10 cellular contexts compared by ENCODE assay signal in the genomic region with DNA sequence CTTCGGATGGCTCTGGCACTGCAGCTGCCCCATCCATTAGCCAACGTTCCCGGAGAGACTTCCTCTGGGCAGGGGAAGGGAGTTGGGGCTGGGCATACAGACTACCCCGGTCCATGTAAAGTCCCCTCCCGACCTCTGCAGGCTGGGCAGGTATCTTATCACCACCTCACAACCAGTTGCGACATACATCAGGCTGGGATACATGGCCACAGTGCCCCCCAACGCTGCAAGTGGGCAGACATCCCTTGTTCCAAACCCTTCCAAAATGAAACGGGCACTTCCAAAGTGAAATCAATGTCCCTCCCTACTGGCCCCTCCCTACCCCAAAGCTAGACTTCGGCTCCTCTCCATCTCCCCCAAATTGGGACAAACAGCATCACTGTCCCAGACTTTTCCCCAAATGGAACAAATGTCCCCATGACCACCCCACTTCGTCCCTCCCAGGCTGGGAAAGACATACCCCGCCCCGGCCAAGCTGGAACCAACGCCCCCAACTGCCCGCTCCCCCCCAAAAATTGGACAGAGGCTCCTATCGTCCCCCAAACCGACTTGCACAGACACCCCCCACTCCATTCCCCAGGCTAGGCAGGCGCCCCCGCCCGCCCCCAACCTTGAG. TPM values are rescaled to one million over a fixed set of nuclear protein-coding genes. Genes with fewer than 3 reads are reported as not detected.
DNase-seq lines count a peak whose midpoint lies in the region; ATAC-seq and TF ChIP-seq lines count a peak whose summit lies in the region.
"Had no signal": no experiment of that assay in that cellular context is flagged by ENCODE, and none has a peak within 500 bp of the region (broad histone marks: within the 10 kb centered on the region; RNA-seq: fewer than 3 reads in every experiment).

No MANE protein-coding gene starts in this region.

- H3K4me3 ChIP-seq in iPS DF 6.9 (ENCODE audit: low read length) (peak overlapping the region; percentile 61; the same call in 1 of the 2 replicates), suprapubic skin (peak overlapping the region; percentile 45)

- H3K4me1 ChIP-seq in iPS DF 6.9 (ENCODE audit: control insufficient read depth, insufficient read depth, low read length) (peaks cover 2% of the 10 kb centered on the region; the same call in 1 of the 2 replicates), suprapubic skin (peaks cover 15% of the 10 kb centered on the region)

- no CpG with 5 or more reads among the region's 19 CpGs for WGBS in iPS DF 6.9 (ENCODE audit: insufficient coverage, insufficient read length)
- WGBS in suprapubic skin: 25% methylated on average over 6 of the region's 19 CpGs

- H3K27me3 Mint-ChIP-seq in activated CD4-positive, alpha-beta memory T cell treated with anti-CD3 and anti-CD28 coated beads for 36 hours: peaks cover 13% of the 10 kb centered on the region
- H3K27me3 Mint-ChIP-seq in activated CD4-positive, alpha-beta memory T cell treated with anti-CD3 and anti-CD28 coated beads, Interleukin-2, amount 10 ng/mL, durations not matched to agents 7 days and 5 days: peaks cover 34% of the 10 kb centered on the region
- peaks cover 19 to 31% of the 10 kb centered on the region in 2 donors for H3K27me3 Mint-ChIP-seq in T-cell

- H3K27ac Mint-ChIP-seq in activated CD4-positive, alpha-beta memory T cell treated with anti-CD3 and anti-CD28 coated beads for 36 hours: no peak overlapping the region
- H3K27ac Mint-ChIP-seq in activated CD4-positive, alpha-beta memory T cell treated with anti-CD3 and anti-CD28 coated beads, Interleukin-2, amount 10 ng/mL, durations not matched to agents 7 days and 5 days: no peak overlapping the region
- H3K27ac Mint-ChIP-seq in T-cell: no peak overlapping the region

- H3K36me3 ChIP-seq in iPS DF 6.9 (ENCODE audit: control insufficient read depth, insufficient read depth, low read length) (no peaks in the 10 kb centered on the region), suprapubic skin (no peaks in the 10 kb centered on the region)
- H3K36me3 ChIP-seq: colonic mucosa had no signal

- H3K9me3 ChIP-seq in iPS DF 6.9 (ENCODE audit: control insufficient read depth, insufficient read depth, low read length): no peaks in the 10 kb centered on the region
- H3K9me3 ChIP-seq in suprapubic skin: no peaks in the 10 kb centered on the region
- H3K9me3 ChIP-seq: colonic mucosa had no signal

- TF ChIP-seq POLR2A in suprapubic skin (IDR thresholded peaks at IDR 0.05): no peak

- no peak overlapping the region for H3K27ac ChIP-seq in iPS DF 6.9 (ENCODE audit: low read length)
- no peak overlapping the region for H3K27ac ChIP-seq in suprapubic skin
- H3K27ac ChIP-seq: colonic mucosa had no signal

- no peak for ATAC-seq in T-cell (replicated peaks in 1 of 4)
- no peak for ATAC-seq in GM18870 (IDR thresholded peaks at IDR 0.05; ENCODE audit: unreplicated experiment)
- ATAC-seq in HG02840 (IDR thresholded peaks at IDR 0.05; ENCODE audit: low FRiP score, unreplicated experiment): no peak

- no peak for TF ChIP-seq EP300 in suprapubic skin (IDR thresholded peaks at IDR 0.05)

- peaks cover 7% of the 10 kb centered on the region for H3K9me3 Mint-ChIP-seq in activated CD4-positive, alpha-beta memory T cell treated with anti-CD3 and anti-CD28 coated beads for 36 hours
- no peaks in the 10 kb centered on the region for H3K9me3 Mint-ChIP-seq in activated CD4-positive, alpha-beta memory T cell treated with anti-CD3 and anti-CD28 coated beads, Interleukin-2, amount 10 ng/mL, durations not matched to agents 7 days and 5 days
- H3K9me3 Mint-ChIP-seq in T-cell: no peaks in the 10 kb centered on the region

- H3K36me3 Mint-ChIP-seq in activated CD4-positive, alpha-beta memory T cell treated with anti-CD3 and anti-CD28 coated beads for 36 hours: peaks cover 12% of the 10 kb centered on the region
- H3K36me3 Mint-ChIP-seq in activated CD4-positive, alpha-beta memory T cell treated with anti-CD3 and anti-CD28 coated beads, Interleukin-2, amount 10 ng/mL, durations not matched to agents 7 days and 5 days (ENCODE audit: low read depth): peaks cover 14% of the 10 kb centered on the region
- peaks cover 11% of the 10 kb centered on the region for H3K36me3 Mint-ChIP-seq in T-cell

- TF ChIP-seq CTCF in suprapubic skin (IDR thresholded peaks at IDR 0.05): no peak

- H3K4me3 Mint-ChIP-seq in activated CD4-positive, alpha-beta memory T cell treated with anti-CD3 and anti-CD28 coated beads for 36 hours: peak overlapping the region; percentile 23
- H3K4me3 Mint-ChIP-seq in activated CD4-positive, alpha-beta memory T cell treated with anti-CD3 and anti-CD28 coated beads, Interleukin-2, amount 10 ng/mL, durations not matched to agents 7 days and 5 days: no peak overlapping the region
- H3K4me3 Mint-ChIP-seq in T-cell: peak overlapping the region; percentile 31 to 75 (median 41)

- POLR2A ChIA-PET in activated CD4-positive, alpha-beta memory T cell treated with anti-CD3 and anti-CD28 coated beads for 36 hours (lab: Charles Lee): no interaction called here
- POLR2A ChIA-PET in activated CD4-positive, alpha-beta memory T cell treated with anti-CD3 and anti-CD28 coated beads, Interleukin-2, amount 10 ng/mL, durations not matched to agents 7 days and 5 days (lab: Charles Lee): interaction anchor here (0.9 to 1.6 kb wide), 4 partner anchors 9 to 69 kb away, joined by 3 to 4 read pairs (median 3); partner anchors contain the start of gene RFX1
- POLR2A ChIA-PET in T-cell (lab: Charles Lee): no interaction called here

- intact Hi-C loops in activated CD4-positive, alpha-beta memory T cell treated with anti-CD3 and anti-CD28 coated beads for 36 hours (cut with micrococcal nuclease): loop anchor here (5.0 kb wide), 1 partner anchor 155 kb away; no protein-coding TSS in a partner anchor

- peaks cover 15% of the 10 kb centered on the region for H3K4me1 Mint-ChIP-seq in activated CD4-positive, alpha-beta memory T cell treated with anti-CD3 and anti-CD28 coated beads for 36 hours (ENCODE audit: low read depth)
- peaks cover 14% of the 10 kb centered on the region for H3K4me1 Mint-ChIP-seq in activated CD4-positive, alpha-beta memory T cell treated with anti-CD3 and anti-CD28 coated beads, Interleukin-2, amount 10 ng/mL, durations not matched to agents 7 days and 5 days
- peaks cover 14 to 32% (median 23%) of the 10 kb centered on the region in 3 donors for H3K4me1 Mint-ChIP-seq in T-cell

- DNase-seq in activated CD4-positive, alpha-beta memory T cell treated with anti-CD3 and anti-CD28 coated beads for 36 hours: no peak
- no peak for DNase-seq in activated CD4-positive, alpha-beta memory T cell treated with anti-CD3 and anti-CD28 coated beads, Interleukin-2, amount 10 ng/mL, durations not matched to agents 7 days and 5 days
- DNase-seq in T-cell: no peak
- no peak for DNase-seq in iPS DF 6.9 (ENCODE audit: low read depth, low spot score)
- DNase-seq in suprapubic skin (ENCODE audit: low spot score in 2 of 2): no peak
- DNase-seq in NCI-H128 (lab: John Stamatoyannopoulos, UW; ENCODE audit: unreplicated experiment): no peak
- DNase-seq: colonic mucosa had no signal

- H3K27me3 ChIP-seq in iPS DF 6.9 (ENCODE audit: control insufficient read depth, insufficient read depth, low read length) (peaks cover 6% of the 10 kb centered on the region; the same call in 1 of the 2 replicates), suprapubic skin (peaks cover 37% of the 10 kb centered on the region)

- CTCF ChIA-PET in activated CD4-positive, alpha-beta memory T cell treated with anti-CD3 and anti-CD28 coated beads for 36 hours (lab: Charles Lee): interaction anchor here (0.7 to 5.6 kb wide), 8 partner anchors 10 to 1295 kb away, joined by 3 to 99 read pairs (median 5); partner anchors contain the start of genes ASF1B, MISP3 and NANOS3
- CTCF ChIA-PET in activated CD4-positive, alpha-beta memory T cell treated with anti-CD3 and anti-CD28 coated beads, Interleukin-2, amount 10 ng/mL, durations not matched to agents 7 days and 5 days (lab: Charles Lee): interaction anchor here (0.8 to 6.1 kb wide), 5 partner anchors 7 to 178 kb away, joined by 5 to 86 read pairs (median 6); partner anchors contain the start of gene MISP3
- CTCF ChIA-PET in T-cell (lab: Charles Lee): interaction anchor here (0.5 to 0.6 kb wide), 4 partner anchors 53 to 272 kb away, joined by 3 to 6 read pairs (median 4); no protein-coding TSS in a partner anchor

RNA-seq across cellular contexts. Expression of gene PALM3, which starts 5.0 kb away (rescaled TPM):
- total RNA-seq in activated CD4-positive, alpha-beta memory T cell treated with anti-CD3 and anti-CD28 coated beads for 36 hours: not detected
- total RNA-seq in activated CD4-positive, alpha-beta memory T cell treated with anti-CD3 and anti-CD28 coated beads, Interleukin-2, amount 10 ng/mL, durations not matched to agents 7 days and 5 days: not detected
- total RNA-seq in T-cell (under 1 TPM in 2 of 5 donors, not detected in 3; 0.16 to 0.39 TPM), suprapubic skin (not detected)

RNA-seq across cellular contexts. Expression of gene MISP3, which starts 15.7 kb away (rescaled TPM):
- 1 to 10 TPM; 2.4 to 2.5 TPM for total RNA-seq in activated CD4-positive, alpha-beta memory T cell treated with anti-CD3 and anti-CD28 coated beads for 36 hours
- 1 to 10 TPM; 3.2 to 3.5 TPM for total RNA-seq in activated CD4-positive, alpha-beta memory T cell treated with anti-CD3 and anti-CD28 coated beads, Interleukin-2, amount 10 ng/mL, durations not matched to agents 7 days and 5 days
- 1 to 10 TPM in 3 of 5 donors, under 1 TPM in 2; 0.28 to 2.0 (median 1.1) TPM for total RNA-seq in T-cell
- 10 to 100 TPM; 10.5 to 18.5 (median 15.9) TPM for total RNA-seq in suprapubic skin

RNA-seq across cellular contexts. Expression of gene IL27RA, which starts 25.3 kb away (rescaled TPM):
- total RNA-seq in activated CD4-positive, alpha-beta memory T cell treated with anti-CD3 and anti-CD28 coated beads for 36 hours: 10 to 100 TPM; 61.9 to 62.0 TPM
- total RNA-seq in activated CD4-positive, alpha-beta memory T cell treated with anti-CD3 and anti-CD28 coated beads, Interleukin-2, amount 10 ng/mL, durations not matched to agents 7 days and 5 days: 10 to 100 TPM; 55.5 to 58.1 TPM
- total RNA-seq in T-cell (10 to 100 TPM; 44.2 to 82.4 (median 66.5) TPM), suprapubic skin (1 to 10 TPM in 3 of 4 donors, under 1 TPM in 1; 0.76 to 2.5 (median 1.5) TPM)

RNA-seq across cellular contexts. Expression of gene C19orf67, which starts 28.7 kb away (rescaled TPM):
- total RNA-seq in activated CD4-positive, alpha-beta memory T cell treated with anti-CD3 and anti-CD28 coated beads for 36 hours: not detected
- under 1 TPM in 1 of 2 experiments, not detected in 1; 0.35 TPM for total RNA-seq in activated CD4-positive, alpha-beta memory T cell treated with anti-CD3 and anti-CD28 coated beads, Interleukin-2, amount 10 ng/mL, durations not matched to agents 7 days and 5 days
- under 1 TPM in 3 of 5 donors, not detected in 2; 0.53 to 0.98 (median 0.58) TPM for total RNA-seq in T-cell
- total RNA-seq in suprapubic skin: not detected

RNA-seq across cellular contexts. Expression of gene RLN3, which starts 28.9 kb away (rescaled TPM):
- not detected for total RNA-seq in activated CD4-positive, alpha-beta memory T cell treated with anti-CD3 and anti-CD28 coated beads for 36 hours
- total RNA-seq in activated CD4-positive, alpha-beta memory T cell treated with anti-CD3 and anti-CD28 coated beads, Interleukin-2, amount 10 ng/mL, durations not matched to agents 7 days and 5 days: not detected
- not detected for total RNA-seq in T-cell
- total RNA-seq in suprapubic skin: not detected
- total RNA-seq: colonic mucosa, liver had no signal

Comparison
In these comparisons a context has a peak if more than half of its experiments do, and no peak if none do; other contexts are left out.
1. RNA of gene IL27RA, which starts 25.3 kb away (total RNA-seq): 44.2 to 82.4 TPM in T-cell, 61.9 to 62.0 TPM in activated CD4-positive, alpha-beta memory T cell treated with anti-CD3 and anti-CD28 coated beads for 36 hours and 55.5 to 58.1 TPM in activated CD4-positive, alpha-beta memory T cell treated with anti-CD3 and anti-CD28 coated beads, Interleukin-2, amount 10 ng/mL, durations not matched to agents 7 days and 5 days; 0.76 to 2.5 TPM in suprapubic skin; every median in the first group is over 10 times any median in the second.